Comparison of ENCODE assay signal across 15 cellular contexts in the genomic region with DNA sequence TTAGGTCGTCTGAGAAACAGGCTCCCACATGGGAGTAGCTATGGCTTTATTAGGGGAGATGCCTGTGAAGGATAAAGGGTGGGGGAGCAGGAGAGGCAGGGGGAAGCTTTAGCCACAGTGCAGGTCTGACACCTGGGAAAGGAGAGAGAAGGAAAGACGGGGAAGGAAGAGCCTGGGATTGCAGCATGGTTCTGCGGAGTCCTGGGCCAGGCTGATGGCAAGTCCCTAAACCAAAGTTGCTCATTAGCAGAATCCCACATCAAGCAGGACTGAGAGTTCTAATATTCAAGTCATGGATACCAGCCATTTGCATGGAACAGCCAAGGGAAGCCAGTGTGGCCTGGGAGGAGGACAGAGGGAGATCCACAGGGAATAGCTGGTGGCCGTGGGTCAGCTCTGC.
DNase-seq lines count a peak whose midpoint lies in the region; ATAC-seq and TF ChIP-seq lines count a peak whose summit lies in the region.
"Had no signal": no experiment of that assay in that cellular context is flagged by ENCODE, and none has a peak within 500 bp of the region (broad histone marks: within the 10 kb centered on the region; RNA-seq: fewer than 3 reads in every experiment).

No MANE protein-coding gene starts in this region.

- ATAC-seq in HCT116 (no peak), GM21825 (IDR thresholded peaks at IDR 0.05; ENCODE audit: unreplicated experiment) (no peak), HG03457 (IDR thresholded peaks at IDR 0.05; ENCODE audit: unreplicated experiment) (no peak)
- no peak for ATAC-seq in activated T-helper 17 cell treated with anti-CD3 and anti-CD28 coated beads, Interleukin-2, amount 50 U/mL, for 72 hours (replicated peaks)
- no peak for ATAC-seq in naive thymus-derived CD8-positive, alpha-beta T cell
- ATAC-seq: GM23338 had no signal

- no peak overlapping the region for H4K91ac ChIP-seq in trophoblast cell (ENCODE audit: low read depth, low read length)

- peak overlapping the region; percentile 3 for H3K27ac Mint-ChIP-seq in activated T-helper 17 cell treated with anti-CD3 and anti-CD28 coated beads, Interleukin-2, amount 50 U/mL, for 72 hours
- peak overlapping the region in 2 of 10 donors; percentile 5 to 53 for H3K27ac Mint-ChIP-seq in naive thymus-derived CD8-positive, alpha-beta T cell
- H3K27ac Mint-ChIP-seq: CD4-positive, alpha-beta T cell; GM23338; HFFc6 had no signal

- H4K20me1 ChIP-seq in HCT116 (ENCODE audit: insufficient read depth) = no peaks in the 10 kb centered on the region

- DNase-seq in HCT116 (ENCODE audit: low read depth, low spot score) (no peak), mesenteric fat pad (ENCODE audit: low spot score) (peak; percentile 62), trophoblast cell (no peak), HT-29 (ENCODE audit: low spot score) (no peak)
- no peak for DNase-seq in naive thymus-derived CD8-positive, alpha-beta T cell
- DNase-seq: BE2C, C1 segment of cervical spinal cord, Caco-2, HCEC 1CT, HFFc6 had no signal

- no peak for TF ChIP-seq POLR2A in HCT116 (IDR thresholded peaks at IDR 0.05; ENCODE audit: borderline replicate concordance, extremely low read depth, insufficient read depth, insufficient read length)

- H3K27me3 ChIP-seq in HCT116 (ENCODE audit: insufficient read depth, low read length) (peaks cover under 1% of the 10 kb centered on the region; the same call in 1 of the 2 replicates), trophoblast cell (ENCODE audit: insufficient read depth, low read length) (no peaks in the 10 kb centered on the region)
- H3K27me3 ChIP-seq: BE2C had no signal

- no peaks in the 10 kb centered on the region for H3K36me3 ChIP-seq in HCT116 (ENCODE audit: control insufficient read depth in 1 of 2, insufficient read depth in 2 of 2, low read length in 2 of 2)
- no peaks in the 10 kb centered on the region for H3K36me3 ChIP-seq in trophoblast cell (ENCODE audit: control insufficient read depth in 1 of 2, insufficient read depth in 2 of 2, low read length in 2 of 2)
- H3K36me3 ChIP-seq: BE2C had no signal

- H3K4me3 Mint-ChIP-seq in activated T-helper 17 cell treated with anti-CD3 and anti-CD28 coated beads, Interleukin-2, amount 50 U/mL, for 72 hours = no peak overlapping the region
- H3K4me3 Mint-ChIP-seq in naive thymus-derived CD8-positive, alpha-beta T cell = no peak overlapping the region
- H3K4me3 Mint-ChIP-seq: CD4-positive, alpha-beta T cell; GM23338; HFFc6 had no signal

- H3K79me2 ChIP-seq in HCT116 (ENCODE audit: insufficient read depth, low read length) (no peaks in the 10 kb centered on the region), trophoblast cell (ENCODE audit: control insufficient read depth, insufficient read depth, low read length, poor library complexity) (no peaks in the 10 kb centered on the region)

- H2AFZ ChIP-seq in HCT116 (ENCODE audit: low read depth, low read length, poor library complexity, severe bottlenecking) (peak overlapping the region; percentile 20), trophoblast cell (ENCODE audit: insufficient read depth, low read length, poor library complexity) (no peak overlapping the region)

- H3K27me3 Mint-ChIP-seq in activated T-helper 17 cell treated with anti-CD3 and anti-CD28 coated beads, Interleukin-2, amount 50 U/mL, for 72 hours = peaks cover 7% of the 10 kb centered on the region
- peaks cover 0 to 6% (median 5%) of the 10 kb centered on the region in 5 donors for H3K27me3 Mint-ChIP-seq in naive thymus-derived CD8-positive, alpha-beta T cell

- H3K4me1 ChIP-seq in HCT116 (ENCODE audit: control insufficient read depth in 1 of 2, insufficient read depth in 2 of 2, low read length in 2 of 2) (no peaks in the 10 kb centered on the region), trophoblast cell (ENCODE audit: control insufficient read depth in 1 of 2, insufficient read depth in 2 of 2, low read length in 2 of 2) (peaks cover 5 to 14% of the 10 kb centered on the region in 2 experiments)
- H3K4me1 ChIP-seq: Caco-2 had no signal

- no peak overlapping the region for H3K4ac ChIP-seq in trophoblast cell (ENCODE audit: low read depth, low read length)

- H3K9ac ChIP-seq in HCT116 (ENCODE audit: low read length) (no peak overlapping the region), trophoblast cell (ENCODE audit: low read length) (no peak overlapping the region)

- peak overlapping the region; percentile 18 for H2BK12ac ChIP-seq in trophoblast cell (ENCODE audit: low read length)

- BruUV-seq in HCT116 (replicated peaks; lab: Mats Ljungman, UMichigan) = no TSS peak

- H4K8ac ChIP-seq in trophoblast cell (ENCODE audit: low read depth, low read length) = no peak overlapping the region

- H3K9me3 ChIP-seq in HCT116 (ENCODE audit: control insufficient read depth in 1 of 2, insufficient read depth in 1 of 2, low read depth in 1 of 2, low read length in 2 of 2) = no peaks in the 10 kb centered on the region
- no peaks in the 10 kb centered on the region for H3K9me3 ChIP-seq in trophoblast cell (ENCODE audit: insufficient read depth, low read depth, low read length)
- H3K9me3 ChIP-seq: BE2C, Caco-2 had no signal

- H3K27ac ChIP-seq in HCT116 (ENCODE audit: low read depth, low read length) (no peak overlapping the region), trophoblast cell (ENCODE audit: low read depth, low read length) (no peak overlapping the region)

- H3K4me3 ChIP-seq in HCT116 (replicated peaks in 1 of 2; ENCODE audit: low read depth in 1 of 2, low read length in 2 of 2) (no peak overlapping the region), trophoblast cell (ENCODE audit: low read depth, low read length) (no peak overlapping the region)
- H3K4me3 ChIP-seq: GM23338 had no signal

- no peak overlapping the region for H2BK5ac ChIP-seq in trophoblast cell (ENCODE audit: low read depth, low read length, poor library complexity)

- peak overlapping the region; percentile 18 for H2BK120ac ChIP-seq in trophoblast cell (ENCODE audit: insufficient read depth, low read length, poor library complexity)

- no peak for TF ChIP-seq RAD21 in HCT116 (IDR thresholded peaks at IDR 0.05; ENCODE audit: low read depth)

- no peak overlapping the region for H3K14ac ChIP-seq in trophoblast cell (ENCODE audit: low read length)

- intact Hi-C loops in HCT116 (cut with micrococcal nuclease) = no loop called here

- RAD21 ChIA-PET in HCT116 (lab: Charles Lee; ENCODE audit: low non-redundant PET in 1 of 2, low total read pairs in 2 of 2, uncharacterized antibody in 2 of 2, unreplicated experiment in 2 of 2) = no interaction called here

- H3K9me3 Mint-ChIP-seq in activated T-helper 17 cell treated with anti-CD3 and anti-CD28 coated beads, Interleukin-2, amount 50 U/mL, for 72 hours = no peaks in the 10 kb centered on the region
- no peaks in the 10 kb centered on the region for H3K9me3 Mint-ChIP-seq in naive thymus-derived CD8-positive, alpha-beta T cell
- H3K9me3 Mint-ChIP-seq: CD4-positive, alpha-beta T cell; GM23338; HFFc6 had no signal

- H4K12ac ChIP-seq in trophoblast cell (ENCODE audit: low read depth, low read length) = no peak overlapping the region

- no peaks in the 10 kb centered on the region for H3K36me3 Mint-ChIP-seq in activated T-helper 17 cell treated with anti-CD3 and anti-CD28 coated beads, Interleukin-2, amount 50 U/mL, for 72 hours (ENCODE audit: low read depth)
- H3K36me3 Mint-ChIP-seq in naive thymus-derived CD8-positive, alpha-beta T cell = no peaks in the 10 kb centered on the region

- H3K4me2 ChIP-seq in HCT116 (ENCODE audit: low read length) (no peak overlapping the region), trophoblast cell (ENCODE audit: low read length) (no peak overlapping the region)
- H3K4me2 ChIP-seq: GM23338 had no signal

- no peaks in the 10 kb centered on the region for H3K9me2 ChIP-seq in HCT116 (ENCODE audit: insufficient read depth)

- CTCF ChIA-PET in HCT116 (lab: Charles Lee) = no interaction called here

- H2AK5ac ChIP-seq in trophoblast cell (ENCODE audit: low read length) = no peak overlapping the region

- no CpG with 5 or more reads among the region's 4 CpGs for WGBS in trophoblast cell (ENCODE audit: extremely low coverage, insufficient coverage, insufficient read length)

- no peak for TF ChIP-seq CTCF in HCT116 (IDR thresholded peaks at IDR 0.05 in 2 of 3, conservative IDR thresholded peaks at IDR 0.05 in 1 of 3; ENCODE audit: borderline replicate concordance in 1 of 3, insufficient read depth in 1 of 3, low read depth in 2 of 3, low read length in 2 of 3)

- H3K18ac ChIP-seq in trophoblast cell (ENCODE audit: low read length) = no peak overlapping the region

- peaks cover 2% of the 10 kb centered on the region for H3K79me1 ChIP-seq in trophoblast cell (ENCODE audit: low read length)

- H3K4me1 Mint-ChIP-seq in activated T-helper 17 cell treated with anti-CD3 and anti-CD28 coated beads, Interleukin-2, amount 50 U/mL, for 72 hours = no peaks in the 10 kb centered on the region
- peaks cover 0 to 4% (median 0%) of the 10 kb centered on the region in 4 donors for H3K4me1 Mint-ChIP-seq in naive thymus-derived CD8-positive, alpha-beta T cell

- no peak overlapping the region for H3K23ac ChIP-seq in trophoblast cell (ENCODE audit: low read length)

- POLR2A ChIA-PET in HCT116 (lab: Charles Lee) = no interaction called here
- POLR2A ChIA-PET in naive thymus-derived CD8-positive, alpha-beta T cell (lab: Charles Lee) = no interaction called here

TF ChIP-seq in HCT116, 20 proteins besides CTCF, POLR2A, EP300 and RAD21 (continues in another document):
- TF ChIP-seq EZH2phosphoT487 (IDR thresholded peaks at IDR 0.05; ENCODE audit: borderline replicate concordance) = no peak
- TF ChIP-seq, protein P1, sequence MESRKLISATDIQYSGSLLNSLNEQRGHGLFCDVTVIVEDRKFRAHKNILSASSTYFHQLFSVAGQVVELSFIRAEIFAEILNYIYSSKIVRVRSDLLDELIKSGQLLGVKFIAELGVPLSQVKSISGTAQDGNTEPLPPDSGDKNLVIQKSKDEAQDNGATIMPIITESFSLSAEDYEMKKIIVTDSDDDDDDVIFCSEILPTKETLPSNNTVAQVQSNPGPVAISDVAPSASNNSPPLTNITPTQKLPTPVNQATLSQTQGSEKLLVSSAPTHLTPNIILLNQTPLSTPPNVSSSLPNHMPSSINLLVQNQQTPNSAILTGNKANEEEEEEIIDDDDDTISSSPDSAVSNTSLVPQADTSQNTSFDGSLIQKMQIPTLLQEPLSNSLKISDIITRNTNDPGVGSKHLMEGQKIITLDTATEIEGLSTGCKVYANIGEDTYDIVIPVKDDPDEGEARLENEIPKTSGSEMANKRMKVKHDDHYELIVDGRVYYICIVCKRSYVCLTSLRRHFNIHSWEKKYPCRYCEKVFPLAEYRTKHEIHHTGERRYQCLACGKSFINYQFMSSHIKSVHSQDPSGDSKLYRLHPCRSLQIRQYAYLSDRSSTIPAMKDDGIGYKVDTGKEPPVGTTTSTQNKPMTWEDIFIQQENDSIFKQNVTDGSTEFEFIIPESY (IDR thresholded peaks at IDR 0.05; ENCODE audit: extremely low read depth, insufficient replicate concordance, low read length) = no peak
- TF ChIP-seq TCF7L2 (IDR thresholded peaks at IDR 0.05; ENCODE audit: borderline replicate concordance, extremely low read depth, insufficient read depth, insufficient read length) = no peak
- TF ChIP-seq POLR2AphosphoS5 (IDR thresholded peaks at IDR 0.05; ENCODE audit: low read depth, low read length) = no peak
